12 cellular contexts compared by ENCODE assay signal in the genomic region with DNA sequence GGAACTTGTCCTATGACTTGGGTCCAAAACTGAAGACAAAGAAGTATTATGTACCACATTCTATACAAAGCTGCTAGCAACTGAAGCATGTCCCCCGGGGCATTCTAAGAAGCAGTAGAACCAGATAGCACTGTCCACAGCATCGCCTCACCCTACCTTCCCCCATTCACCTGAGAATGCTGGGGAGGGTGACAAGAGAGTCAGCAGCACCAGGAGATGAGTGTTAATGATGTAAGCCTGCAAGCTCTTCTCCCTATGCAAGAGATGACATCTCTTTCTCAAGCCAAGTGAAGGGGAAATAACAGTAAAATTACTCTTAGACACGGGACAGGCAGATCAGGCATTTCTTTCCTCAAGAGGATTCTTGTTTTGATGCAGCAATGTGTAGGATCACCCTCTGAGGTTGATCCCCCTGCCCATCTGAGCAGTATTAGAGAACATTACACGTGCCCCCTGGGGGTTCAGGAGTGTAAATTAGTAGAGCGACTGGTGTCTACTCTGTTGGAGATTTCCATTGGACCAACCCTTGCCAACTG. TPM values are rescaled to one million over a fixed set of nuclear protein-coding genes. Genes with fewer than 3 reads are reported as not detected.
DNase-seq lines count a peak whose midpoint lies in the region; ATAC-seq, FAIRE-seq and TF ChIP-seq lines count a peak whose summit lies in the region.
"Had no signal": no experiment of that assay in that cellular context is flagged by ENCODE, and none has a peak within 500 bp of the region (broad histone marks: within the 10 kb centered on the region; RNA-seq: fewer than 3 reads in every experiment).

No MANE protein-coding gene starts in this region.

- no peak overlapping the region for H3K27ac Mint-ChIP-seq in activated CD4-positive, alpha-beta memory T cell treated with anti-CD3 and anti-CD28 coated beads, Interleukin-2, amount 10 ng/mL, durations not matched to agents 7 days and 5 days
- H3K27ac Mint-ChIP-seq: endodermal cell had no signal

- H3K9me3 Mint-ChIP-seq in activated CD4-positive, alpha-beta memory T cell treated with anti-CD3 and anti-CD28 coated beads, Interleukin-2, amount 10 ng/mL, durations not matched to agents 7 days and 5 days, result peaks cover 17% of the 10 kb centered on the region

- H3K9ac ChIP-seq in neural cell (ENCODE audit: low read length), result no peak overlapping the region

- CTCF ChIA-PET in activated CD4-positive, alpha-beta memory T cell treated with anti-CD3 and anti-CD28 coated beads, Interleukin-2, amount 10 ng/mL, durations not matched to agents 7 days and 5 days (lab: Charles Lee), result interaction anchor here (1.1 kb wide), 1 partner anchor 37 kb away, joined by 3 read pairs; no protein-coding TSS in a partner anchor

- peaks cover 21% of the 10 kb centered on the region for H3K4me1 Mint-ChIP-seq in activated CD4-positive, alpha-beta memory T cell treated with anti-CD3 and anti-CD28 coated beads, Interleukin-2, amount 10 ng/mL, durations not matched to agents 7 days and 5 days
- H3K4me1 Mint-ChIP-seq: endodermal cell had no signal

- H3K4me2 ChIP-seq in neural cell (ENCODE audit: low read length), result no peak overlapping the region

- no peaks in the 10 kb centered on the region for H3F3A ChIP-seq in neural cell (ENCODE audit: insufficient read depth, low read length, poor library complexity, severe bottlenecking)

- H3K27me3 ChIP-seq in neural cell (ENCODE audit: insufficient read depth, low read depth, low read length) (no peaks in the 10 kb centered on the region), psoas muscle (ENCODE audit: insufficient read depth in 3 of 3, low read length in 2 of 3) (peaks cover 0 to 3% (median 0%) of the 10 kb centered on the region in 3 donors)
- H3K27me3 ChIP-seq: Peyer's patch had no signal

- no peak for FAIRE-seq in D721Med (lab: Jason Lieb, UNC)

- no peaks in the 10 kb centered on the region for H3K79me2 ChIP-seq in neural cell (replicated peaks; ENCODE audit: insufficient read depth, low read length)

- H3K27me3 Mint-ChIP-seq in activated CD4-positive, alpha-beta memory T cell treated with anti-CD3 and anti-CD28 coated beads, Interleukin-2, amount 10 ng/mL, durations not matched to agents 7 days and 5 days, result peaks cover 2% of the 10 kb centered on the region

- intact Hi-C loops in psoas muscle (cut with DNase I), result no loop called here

- no peak for TF ChIP-seq RAD21 in neural cell (conservative IDR thresholded peaks at IDR 0.05)

- ATAC-seq in GM18858 (IDR thresholded peaks at IDR 0.05; ENCODE audit: unreplicated experiment) (peak; percentile 44), GM21786 (IDR thresholded peaks at IDR 0.05; ENCODE audit: unreplicated experiment) (peak; percentile 54), HG03558 (IDR thresholded peaks at IDR 0.05; ENCODE audit: extremely low read depth, unreplicated experiment) (peak; percentile 38), psoas muscle (no peak)

- DNase-seq in D721Med (ENCODE audit: insufficient read length, low spot score) (no peak), ureter (ENCODE audit: low spot score) (no peak), psoas muscle (no peak)
- no peak for DNase-seq in activated CD4-positive, alpha-beta memory T cell treated with anti-CD3 and anti-CD28 coated beads, Interleukin-2, amount 10 ng/mL, durations not matched to agents 7 days and 5 days
- DNase-seq: endodermal cell, NCI-H1092, Peyer's patch had no signal

- peak; percentile 30 for TF ChIP-seq EP300 in neural cell (conservative IDR thresholded peaks at IDR 0.05; ENCODE audit: poor library complexity, severe bottlenecking)

- TF ChIP-seq CTCF in neural cell (IDR thresholded peaks at IDR 0.05; ENCODE audit: poor library complexity, severe bottlenecking), result no peak
- no peak for TF ChIP-seq CTCF in D721Med (IDR thresholded peaks at IDR 0.05; ENCODE audit: insufficient read depth, missing control alignments)
- TF ChIP-seq CTCF in psoas muscle (IDR thresholded peaks at IDR 0.05), result no peak

- H3K9me2 ChIP-seq in neural cell (ENCODE audit: insufficient read depth, low read length), result no peaks in the 10 kb centered on the region

- H2AFZ ChIP-seq in neural cell (ENCODE audit: low read depth, low read length), result no peak overlapping the region

- peaks cover 8% of the 10 kb centered on the region for H3K36me3 Mint-ChIP-seq in activated CD4-positive, alpha-beta memory T cell treated with anti-CD3 and anti-CD28 coated beads, Interleukin-2, amount 10 ng/mL, durations not matched to agents 7 days and 5 days (ENCODE audit: low read depth)

- no peaks in the 10 kb centered on the region for H3K9me3 ChIP-seq in neural cell (ENCODE audit: low read length)
- no peaks in the 10 kb centered on the region for H3K9me3 ChIP-seq in psoas muscle

- POLR2A ChIA-PET in activated CD4-positive, alpha-beta memory T cell treated with anti-CD3 and anti-CD28 coated beads, Interleukin-2, amount 10 ng/mL, durations not matched to agents 7 days and 5 days (lab: Charles Lee), result no interaction called here

- no peaks in the 10 kb centered on the region for H4K20me1 ChIP-seq in neural cell (ENCODE audit: insufficient read depth)

- 71 to 77% (median 73%) methylated on average over 5 of the region's 5 CpGs for WGBS in psoas muscle, 3 donors

- no peaks in the 10 kb centered on the region for H3K4me1 ChIP-seq in psoas muscle

- H3K27ac ChIP-seq in neural cell (ENCODE audit: low read length) (peak overlapping the region; percentile 28), psoas muscle (no peak overlapping the region)
- H3K27ac ChIP-seq: Peyer's patch had no signal

- H3K4me3 ChIP-seq in neural cell (ENCODE audit: low read length) (no peak overlapping the region), psoas muscle (no peak overlapping the region)
- H3K4me3 ChIP-seq: Peyer's patch had no signal

- H3K36me3 ChIP-seq in neural cell (ENCODE audit: insufficient read depth, low read length), result no peaks in the 10 kb centered on the region
- no peaks in the 10 kb centered on the region for H3K36me3 ChIP-seq in psoas muscle (ENCODE audit: insufficient read depth in 1 of 2, low read depth in 1 of 2)
- H3K36me3 ChIP-seq: Peyer's patch had no signal

- no peak overlapping the region for H3K4me3 Mint-ChIP-seq in activated CD4-positive, alpha-beta memory T cell treated with anti-CD3 and anti-CD28 coated beads, Interleukin-2, amount 10 ng/mL, durations not matched to agents 7 days and 5 days
- H3K4me3 Mint-ChIP-seq: endodermal cell had no signal

TF ChIP-seq in neural cell, 6 proteins besides CTCF, POLR2A, EP300 and RAD21:
- no peak for TF ChIP-seq MXI1 (conservative IDR thresholded peaks at IDR 0.05; ENCODE audit: poor library complexity, severe bottlenecking)
- peak; percentile 37 for TF ChIP-seq POLR2AphosphoS5 (IDR thresholded peaks at IDR 0.05)

RNA-seq across cellular contexts. Expression of a gene that starts 13.9 kb away (rescaled TPM):
- not detected in 2 replicates for polyA plus RNA-seq in neural cell
- not detected in 2 replicates for polyA minus RNA-seq in neural cell
- total RNA-seq in ureter, result 4.0 TPM
- 1 to 10 TPM; 1.7 to 4.1 (median 2.3) TPM for total RNA-seq in psoas muscle
- under 1 TPM; 0.22 to 0.68 (median 0.61) TPM for polyA plus RNA-seq in psoas muscle
- 10 to 100 TPM; 11.7 to 12.0 TPM for total RNA-seq in activated CD4-positive, alpha-beta memory T cell treated with anti-CD3 and anti-CD28 coated beads, Interleukin-2, amount 10 ng/mL, durations not matched to agents 7 days and 5 days

RNA-seq across cellular contexts. Expression of a gene that starts 35.7 kb away (rescaled TPM):
- 0.10 and 0.14 TPM in 2 replicates for polyA plus RNA-seq in neural cell
- 0.24 and 0.46 TPM in 2 replicates for polyA minus RNA-seq in neural cell
- 0.10 TPM for total RNA-seq in ureter
- total RNA-seq in psoas muscle, result under 1 TPM in 3 of 4 donors, not detected in 1; 0.11 to 0.17 (median 0.15) TPM
- under 1 TPM in 2 of 3 donors, not detected in 1; 0.01 TPM for polyA plus RNA-seq in psoas muscle
- under 1 TPM; 0.40 to 0.53 TPM for total RNA-seq in activated CD4-positive, alpha-beta memory T cell treated with anti-CD3 and anti-CD28 coated beads, Interleukin-2, amount 10 ng/mL, durations not matched to agents 7 days and 5 days
- total RNA-seq: endodermal cell, renal cortical epithelial cell had no signal

RNA-seq across cellular contexts. Expression of a gene that starts 38.1 kb away (rescaled TPM):
- polyA plus RNA-seq in neural cell, result not detected in 2 replicates
- polyA minus RNA-seq in neural cell, result not detected in 2 replicates
- 3.0 TPM for total RNA-seq in ureter
- 1 to 10 TPM in 3 of 4 donors, under 1 TPM in 1; 0.79 to 1.3 (median 1.2) TPM for total RNA-seq in psoas muscle
- polyA plus RNA-seq in psoas muscle, result under 1 TPM; 0.12 to 0.31 (median 0.13) TPM
- 1 to 10 TPM; 3.9 to 5.4 TPM for total RNA-seq in activated CD4-positive, alpha-beta memory T cell treated with anti-CD3 and anti-CD28 coated beads, Interleukin-2, amount 10 ng/mL, durations not matched to agents 7 days and 5 days

RNA-seq across cellular contexts. Expression of a gene that starts 49.1 kb away (rescaled TPM):
- polyA plus RNA-seq in neural cell (0.32 TPM in 1 of 2 replicates, not detected in the other), psoas muscle (10 to 100 TPM in 1 of 3 donors, 1 to 10 TPM in 2; 5.6 to 16.6 (median 8.9) TPM)
- 0.24 and 0.58 TPM in 2 replicates for polyA minus RNA-seq in neural cell
- total RNA-seq in ureter (43.2 TPM), psoas muscle (10 to 100 TPM; 11.2 to 20.0 (median 17.5) TPM)
- total RNA-seq in activated CD4-positive, alpha-beta memory T cell treated with anti-CD3 and anti-CD28 coated beads, Interleukin-2, amount 10 ng/mL, durations not matched to agents 7 days and 5 days, result under 1 TPM; 0.18 to 0.33 TPM

Comparison
In these comparisons a context has a peak if more than half of its experiments do, and no peak if none do; other contexts are left out.
1. ATAC-seq: peak in GM18858 (single experiment), GM21786 (single experiment) and HG03558 (single experiment); none in psoas muscle (0 of 4).